ENCODE assay signal across 28 cellular contexts in genomic region chr2:139925903-139926302, GRCh38.
"Had no signal": no experiment of that assay in that cellular context is flagged by ENCODE, and none has a peak within 500 bp of the region (broad histone marks: within the 10 kb centered on the region; RNA-seq: fewer than 3 reads in every experiment).

No MANE protein-coding gene starts in this region.

- H3K27ac ChIP-seq: adrenal gland, body of pancreas, breast epithelium, epithelial cell of prostate, esophagus squamous epithelium had no signal

- ATAC-seq: activated CD4-positive, alpha-beta T cell treated with anti-CD3 and anti-CD28 coated beads for 36 hours; activated CD8-positive, alpha-beta memory T cell treated with anti-CD3 and anti-CD28 coated beads, Interleukin-2, amount 10 ng/mL, durations not matched to agents 7 days and 5 days; activated CD8-positive, alpha-beta T cell treated with anti-CD3 and anti-CD28 coated beads, Interleukin-2, amount 10 ng/mL, durations not matched to agents 7 days and 5 days; activated naive CD8-positive, alpha-beta T cell treated with anti-CD3 and anti-CD28 coated beads, Interleukin-2, amount 50 U/mL, for 24 hours; body of pancreas; effector memory CD8-positive, alpha-beta T cell had no signal

- DNase-seq: activated CD4-positive, alpha-beta memory T cell treated with anti-CD3 and anti-CD28 coated beads for 36 hours; activated CD4-positive, alpha-beta T cell treated with anti-CD3 and anti-CD28 coated beads for 36 hours; activated CD4-positive, alpha-beta T cell treated with anti-CD3 and anti-CD28 coated beads, Interleukin-2, amount 10 ng/mL, durations not matched to agents 24 days and 14 days; activated CD4-positive, CD25-positive, alpha-beta regulatory T cell; activated CD4-positive, CD25-positive, alpha-beta regulatory T cell treated with anti-CD3 and anti-CD28 coated beads, Interleukin-2, amount 50 U/mL, for 72 hours; activated CD8-positive, alpha-beta memory T cell treated with anti-CD3 and anti-CD28 coated beads, Interleukin-2, amount 10 ng/mL, durations not matched to agents 7 days and 5 days; activated CD8-positive, alpha-beta memory T cell treated with anti-CD3 and anti-CD28 coated beads, Interleukin-2, amount 50 U/mL, for 4 hours; activated CD8-positive, alpha-beta T cell treated with anti-CD3 and anti-CD28 coated beads, Interleukin-2, amount 10 ng/mL, durations not matched to agents 7 days and 5 days; activated effector memory CD4-positive, alpha-beta T cell treated with anti-CD3 and anti-CD28 coated beads, Interleukin-2, amount 50 U/mL, for 16 hours; activated naive CD4-positive, alpha-beta T cell treated with anti-CD3 and anti-CD28 coated beads for 36 hours; activated naive CD8-positive, alpha-beta T cell treated with anti-CD3 and anti-CD28 coated beads for 36 hours; activated naive CD8-positive, alpha-beta T cell treated with anti-CD3 and anti-CD28 coated beads, Interleukin-2, amount 50 U/mL, for 24 hours; activated T-cell treated with anti-CD3 and anti-CD28 coated beads, Interleukin-2, amount 50 U/mL, for 1 hour; activated T-cell treated with anti-CD3 and anti-CD28 coated beads, Interleukin-2, amount 50 U/mL, for 48 hours; adrenal gland; amygdala; aorta; body of pancreas; cortex of kidney; dermis blood vessel endothelial cell; effector CD4-positive, alpha-beta T cell; effector memory CD8-positive, alpha-beta T cell; esophagus squamous epithelium; foreskin melanocyte; head of caudate nucleus; T-helper 2 cell had no signal

- H3K4me3 ChIP-seq: adrenal gland, body of pancreas, breast epithelium, esophagus squamous epithelium had no signal

- H3K27me3 ChIP-seq: adrenal gland, body of pancreas, breast epithelium, esophagus squamous epithelium had no signal

- H3K36me3 ChIP-seq: adrenal gland, breast epithelium, esophagus squamous epithelium had no signal

- H3K4me1 ChIP-seq: adrenal gland, body of pancreas, breast epithelium, esophagus squamous epithelium had no signal
